In the genomic region with DNA sequence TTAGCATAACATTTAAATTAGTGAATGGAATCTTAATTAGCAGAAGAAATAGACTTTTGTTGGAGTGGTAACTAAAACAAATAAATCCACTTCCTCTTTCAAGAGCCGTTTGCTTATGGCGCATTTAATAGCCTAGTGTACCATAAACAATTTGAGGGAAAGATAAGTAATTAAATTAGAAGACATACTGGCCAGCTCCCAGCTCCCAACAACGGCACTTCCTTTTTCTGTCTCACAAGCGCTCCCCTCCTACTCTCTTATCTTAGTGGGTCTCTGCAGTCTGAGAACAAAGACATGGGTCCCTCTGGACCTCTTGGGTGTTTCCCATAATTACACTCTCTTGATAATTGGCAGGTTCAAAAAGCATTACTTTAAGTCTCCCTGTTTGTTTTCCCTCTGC, we compare ENCODE assay signal across 1 cellular context.
TF ChIP-seq lines count a peak whose summit lies in the region.

No MANE protein-coding gene starts in this region.

TF ChIP-seq in SK-N-SH treated with all-trans-retinoic acid at 6 μM for 48 hours, 23 proteins besides CTCF, POLR2A, EP300 and RAD21 (continued from another document):
- TF ChIP-seq CSRNP3 (CRISPR knock-in tag; IDR thresholded peaks at IDR 0.05), result no peak
- no peak for TF ChIP-seq BACH2 (CRISPR knock-in tag; IDR thresholded peaks at IDR 0.05; ENCODE audit: borderline replicate concordance)
- no peak for TF ChIP-seq RARB (CRISPR knock-in tag; IDR thresholded peaks at IDR 0.05)
- TF ChIP-seq TCF4 (CRISPR knock-in tag; IDR thresholded peaks at IDR 0.05; ENCODE audit: borderline replicate concordance), result no peak
